Comparison of ENCODE assay signal across 13 cellular contexts in the genomic region with DNA sequence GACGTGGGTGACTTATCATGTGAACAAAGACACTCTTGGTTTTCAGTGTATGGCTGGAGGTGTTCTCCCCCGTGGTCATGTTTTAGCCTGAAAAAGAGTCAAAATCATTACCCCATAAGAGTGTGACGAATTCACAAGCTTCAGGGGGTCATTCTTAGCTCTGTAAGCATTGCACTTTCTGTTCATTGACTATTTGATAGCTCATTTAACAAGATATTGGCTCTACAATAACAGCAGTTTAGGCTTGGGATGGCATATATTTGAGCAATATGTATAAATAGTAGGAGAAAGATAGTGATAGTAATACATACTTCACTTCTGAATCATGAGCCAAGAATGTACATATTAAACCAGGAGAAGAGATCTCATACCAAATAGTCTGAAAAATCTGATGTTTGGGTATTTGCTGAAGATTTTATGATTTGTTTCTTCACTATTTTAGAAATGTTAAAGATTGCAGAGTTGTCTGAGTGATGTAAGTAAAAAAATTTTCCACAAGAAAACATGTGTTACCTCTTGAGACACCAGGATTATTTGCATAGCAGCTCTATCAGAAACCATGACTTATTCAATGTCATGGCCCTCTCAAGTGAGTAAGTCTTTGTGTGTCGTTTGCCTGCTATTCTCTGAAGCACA.
DNase-seq lines count a peak whose midpoint lies in the region; ATAC-seq and TF ChIP-seq lines count a peak whose summit lies in the region.
"Had no signal": no experiment of that assay in that cellular context is flagged by ENCODE, and none has a peak within 500 bp of the region (broad histone marks: within the 10 kb centered on the region; RNA-seq: fewer than 3 reads in every experiment).

No MANE protein-coding gene starts in this region.

- H2AFZ ChIP-seq in SK-N-SH (ENCODE audit: low read depth): no peak overlapping the region; the same call in 1 of the 2 replicates
- no peak overlapping the region for H2AFZ ChIP-seq in smooth muscle cell (ENCODE audit: low read depth)

- H3K4me1 ChIP-seq in SK-N-SH (ENCODE audit: control insufficient read depth in 1 of 2, insufficient read depth in 2 of 2, low read depth in 1 of 2, low read length in 1 of 2): peaks cover 0 to 14% of the 10 kb centered on the region in 2 experiments; a peak in 2 of 4 replicates
- H3K4me1 ChIP-seq in smooth muscle cell (ENCODE audit: low read depth): no peaks in the 10 kb centered on the region
- H3K4me1 ChIP-seq in lower lobe of right lung: no peaks in the 10 kb centered on the region

- H3K9me2 ChIP-seq in SK-N-SH: no peaks in the 10 kb centered on the region

- H3K4me3 ChIP-seq in SK-N-SH (ENCODE audit: low read depth in 2 of 2, low read length in 1 of 2) (no peak overlapping the region), fibroblast of mammary gland (ENCODE audit: control insufficient read depth, low read depth, low read length) (no peak overlapping the region), smooth muscle cell (no peak overlapping the region), lower lobe of right lung (no peak overlapping the region)

- intact Hi-C loops in lower lobe of right lung (cut with DNase I): no loop called here

- peak overlapping the region in 1 of 2 experiments; percentile 48; a peak in 3 of 4 replicates for H3K27ac ChIP-seq in SK-N-SH (ENCODE audit: low read depth in 2 of 2, low read length in 1 of 2)
- H3K27ac ChIP-seq in smooth muscle cell (ENCODE audit: low read depth): peak overlapping the region; percentile 24
- H3K27ac ChIP-seq in lower lobe of right lung: no peak overlapping the region

- TF ChIP-seq RAD21 in SK-N-SH (IDR thresholded peaks at IDR 0.05; ENCODE audit: low read length): no peak

- DNase-seq in GM04504 (ENCODE audit: low read depth) (peak; percentile 52), SK-N-SH (no peak), fibroblast of mammary gland (ENCODE audit: low read depth) (peak; percentile 73), smooth muscle cell (lab: John Stamatoyannopoulos, UW; ENCODE audit: unreplicated experiment) (no peak), lower lobe of right lung (no peak)
- DNase-seq in stimulated activated CD4-positive, alpha-beta T cell treated with anti-CD3 and anti-CD28 coated beads, Interleukin-12 subunit alpha, Interleukin-12 subunit beta, amount 100 ng/mL, for 4 hours: no peak
- DNase-seq: activated CD4-positive, alpha-beta T cell treated with anti-CD3 and anti-CD28 coated beads, Interleukin-2, amount 10 ng/mL, durations not matched to agents 24 days and 14 days; activated T-cell treated with anti-CD3 and anti-CD28 coated beads, Interleukin-2, amount 50 U/mL, for 48 hours; NCI-H146; NCI-H524; nephron progenitor cell had no signal

- peaks cover 11% of the 10 kb centered on the region for H3F3A ChIP-seq in SK-N-SH (replicated peaks; ENCODE audit: insufficient read depth)
- H3F3A ChIP-seq in smooth muscle cell (ENCODE audit: low read depth): no peaks in the 10 kb centered on the region

- ATAC-seq in lower lobe of right lung: no peak
- no peak for ATAC-seq in GM21723 (IDR thresholded peaks at IDR 0.05; ENCODE audit: unreplicated experiment)
- ATAC-seq: left lobe of liver had no signal

- POLR2A ChIA-PET in SK-N-SH (lab: Yijun Ruan, JAX): no interaction called here

- no peaks in the 10 kb centered on the region for H4K20me1 ChIP-seq in SK-N-SH (ENCODE audit: insufficient read depth)
- no peaks in the 10 kb centered on the region for H4K20me1 ChIP-seq in smooth muscle cell (ENCODE audit: low read depth)

- no peaks in the 10 kb centered on the region for H3K79me2 ChIP-seq in SK-N-SH (ENCODE audit: insufficient read depth)
- no peaks in the 10 kb centered on the region for H3K79me2 ChIP-seq in smooth muscle cell (ENCODE audit: low read depth)

- H3K9me3 ChIP-seq in SK-N-SH: no peaks in the 10 kb centered on the region
- H3K9me3 ChIP-seq in smooth muscle cell (replicated peaks; ENCODE audit: low read depth): no peaks in the 10 kb centered on the region
- no peaks in the 10 kb centered on the region for H3K9me3 ChIP-seq in lower lobe of right lung

- H3K36me3 ChIP-seq in SK-N-SH (replicated peaks in 1 of 2; ENCODE audit: control insufficient read depth in 1 of 2, insufficient read depth in 2 of 2, low read length in 1 of 2) (no peaks in the 10 kb centered on the region), smooth muscle cell (ENCODE audit: low read depth) (no peaks in the 10 kb centered on the region), lower lobe of right lung (no peaks in the 10 kb centered on the region)

- TF ChIP-seq EP300 in SK-N-SH (IDR thresholded peaks at IDR 0.05; ENCODE audit: borderline replicate concordance in 1 of 2, low read depth in 1 of 2, low read length in 1 of 2): no peak

- CTCF ChIA-PET in SK-N-SH (lab: Yijun Ruan, JAX): interaction anchor here (0.5 kb wide), 1 partner anchor 693 kb away, joined by 3 read pairs; no protein-coding TSS in a partner anchor

- H3K27me3 ChIP-seq in SK-N-SH (ENCODE audit: insufficient read depth) (no peaks in the 10 kb centered on the region), smooth muscle cell (ENCODE audit: low read depth) (no peaks in the 10 kb centered on the region), lower lobe of right lung (ENCODE audit: low read depth) (no peaks in the 10 kb centered on the region)

- 39% methylated on average over 4 of the region's 4 CpGs for WGBS in SK-N-SH (ENCODE audit: low lambda C conversion rate)
- WGBS in smooth muscle cell (ENCODE audit: low lambda C conversion rate): 60% methylated on average over 4 of the region's 4 CpGs

- no peak overlapping the region for H3K9ac ChIP-seq in SK-N-SH
- no peak overlapping the region for H3K9ac ChIP-seq in smooth muscle cell (ENCODE audit: low read depth)

- TF ChIP-seq CTCF in SK-N-SH (IDR thresholded peaks at IDR 0.05) (no peak), fibroblast of mammary gland (conservative IDR thresholded peaks at IDR 0.05; ENCODE audit: control insufficient read depth, insufficient read depth, low read depth, low read length) (no peak), smooth muscle cell (IDR thresholded peaks at IDR 0.05; ENCODE audit: borderline replicate concordance, insufficient read depth, poor library complexity, severe bottlenecking) (no peak), lower lobe of right lung (IDR thresholded peaks at IDR 0.05) (no peak)

- H3K4me2 ChIP-seq in SK-N-SH (peak overlapping the region; percentile 53; the same call in 1 of the 2 replicates), smooth muscle cell (peak overlapping the region; percentile 32)

TF ChIP-seq in SK-N-SH, 30 proteins besides CTCF, POLR2A, EP300 and RAD21:
- TF ChIP-seq GABPA (IDR thresholded peaks at IDR 0.05; ENCODE audit: low read depth): no peak
- TF ChIP-seq TEAD4 (IDR thresholded peaks at IDR 0.05; ENCODE audit: borderline replicate concordance, insufficient read depth): peak; percentile 38; the same call in 1 of the 2 replicates
- peak; percentile 44; the same call in 1 of the 2 replicates for TF ChIP-seq FOSL2 (IDR thresholded peaks at IDR 0.05; ENCODE audit: borderline replicate concordance, low read depth)
- no peak for TF ChIP-seq SIN3A (IDR thresholded peaks at IDR 0.05; ENCODE audit: borderline replicate concordance, low read depth, low read length)
- TF ChIP-seq JUND (IDR thresholded peaks at IDR 0.05): peak; percentile 40; the same call in 1 of the 2 replicates
- no peak for TF ChIP-seq TCF12 (IDR thresholded peaks at IDR 0.05)
- TF ChIP-seq MEF2A (IDR thresholded peaks at IDR 0.05; ENCODE audit: borderline replicate concordance, low read depth): no peak

Comparison
In these comparisons a context has a peak if more than half of its experiments do, and no peak if none do; other contexts are left out.
1. DNase-seq: peak in GM04504 (single experiment) and fibroblast of mammary gland (single experiment); none in SK-N-SH (single experiment), smooth muscle cell (single experiment), lower lobe of right lung (single experiment) and stimulated activated CD4-positive, alpha-beta T cell treated with anti-CD3 and anti-CD28 coated beads, Interleukin-12 subunit alpha, Interleukin-12 subunit beta, amount 100 ng/mL, for 4 hours (single experiment).